ENCODE assay signal across 24 cellular contexts in the genomic region with DNA sequence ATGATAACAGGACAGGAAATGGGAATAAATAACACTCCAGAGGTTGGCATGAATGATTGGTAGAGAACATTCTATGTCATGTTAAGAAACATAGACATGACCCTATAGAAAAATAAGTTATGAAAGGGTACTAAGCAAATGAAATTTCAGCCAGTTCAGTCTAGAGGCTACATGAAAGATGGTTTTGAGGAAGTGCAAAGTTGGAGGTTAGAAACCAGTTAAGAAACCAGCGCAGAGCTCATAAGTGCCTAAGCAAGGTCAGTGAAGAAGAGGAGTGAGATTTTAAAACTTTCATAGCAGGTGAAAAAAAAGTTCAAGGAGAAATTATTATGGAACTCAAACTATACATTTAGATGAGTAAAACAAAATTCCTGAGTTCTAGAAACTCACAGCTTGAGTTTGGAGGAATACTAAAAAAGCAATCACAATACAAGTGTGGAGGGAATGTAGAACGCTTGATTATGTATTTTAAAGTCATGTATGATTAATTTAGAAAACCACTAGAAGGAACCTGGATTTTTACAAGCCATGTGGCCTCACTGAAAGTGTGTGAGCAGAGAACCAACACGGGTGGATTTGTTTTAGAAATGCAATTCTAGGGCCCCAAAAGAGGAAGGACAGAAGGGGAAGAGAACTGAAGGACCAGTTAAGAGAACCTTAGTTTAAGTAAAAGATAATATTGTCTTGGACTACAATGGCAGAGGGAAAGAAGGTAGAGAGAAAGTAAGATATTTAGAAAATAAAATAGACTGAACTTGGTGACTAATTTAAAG.
DNase-seq lines count a peak whose midpoint lies in the region; ATAC-seq and TF ChIP-seq lines count a peak whose summit lies in the region.
"Had no signal": no experiment of that assay in that cellular context is flagged by ENCODE, and none has a peak within 500 bp of the region (broad histone marks: within the 10 kb centered on the region; RNA-seq: fewer than 3 reads in every experiment).

No MANE protein-coding gene starts in this region.

- no peaks in the 10 kb centered on the region for H3K36me3 ChIP-seq in stomach
- H3K36me3 ChIP-seq: right atrium auricular region, SJCRH30, tibial nerve had no signal

- TF ChIP-seq POLR2A in stomach (IDR thresholded peaks at IDR 0.05): no peak

- no peak overlapping the region for H3K4me3 ChIP-seq in stomach
- H3K4me3 ChIP-seq: GM23338, lung, right atrium auricular region, SJCRH30, tibial nerve had no signal

- H3K27ac ChIP-seq in stomach: no peak overlapping the region
- H3K27ac ChIP-seq: C4-2B, right atrium auricular region, SJCRH30, tibial nerve had no signal

- TF ChIP-seq CTCF in stomach (IDR thresholded peaks at IDR 0.05): no peak

- intact Hi-C loops in stomach (cut with DNase I; ENCODE audit: low total_unique reads): no loop called here

- ATAC-seq in GM18498 (IDR thresholded peaks at IDR 0.05; ENCODE audit: unreplicated experiment) (peak; percentile 72), GM19397 (IDR thresholded peaks at IDR 0.05; ENCODE audit: unreplicated experiment) (peak; percentile 86), HG03066 (IDR thresholded peaks at IDR 0.05; ENCODE audit: low read depth, unreplicated experiment) (peak; percentile 83)
- ATAC-seq: GM23338; HepG2; stimulated activated effector memory CD8-positive, alpha-beta T cell treated with anti-CD3 and anti-CD28 coated beads, Interleukin-12 subunit alpha, Interleukin-12 subunit beta, amount 100 ng/mL, for 72 hours had no signal

- no peaks in the 10 kb centered on the region for H3K4me1 ChIP-seq in stomach
- H3K4me1 ChIP-seq: right atrium auricular region, SJCRH30, tibial nerve had no signal

- 65 to 76% (median 67%) methylated on average over 3 of the region's 3 CpGs for WGBS in stomach, 5 donors

- no peaks in the 10 kb centered on the region for H3K9me3 ChIP-seq in stomach
- H3K9me3 ChIP-seq: right atrium auricular region, SJCRH30, tibial nerve had no signal

- no peaks in the 10 kb centered on the region for H3K27me3 ChIP-seq in stomach
- H3K27me3 ChIP-seq: right atrium auricular region, SJCRH30, tibial nerve had no signal

- DNase-seq in NOMO-1 treated with DMSO at 0.1 percent for 48 hours (lab: John Stamatoyannopoulos, UW; ENCODE audit: unreplicated experiment) (peak; percentile 65), NCI-H187 treated with DMSO at 0.1 percent for 48 hours (lab: John Stamatoyannopoulos, UW) (no peak), hepatic stellate cell (ENCODE audit: low spot score) (no peak), stomach (no peak)
- no peak for DNase-seq in stimulated activated CD4-positive, alpha-beta T cell treated with anti-CD3 and anti-CD28 coated beads, Interleukin-4, amount 100 ng/mL, for 4 hours
- DNase-seq: ACHN; activated CD4-positive, alpha-beta T cell treated with anti-CD3 and anti-CD28 coated beads for 4 hours; cortex of kidney; MM.1S; NCI-H2029 treated with DMSO at 0.1 percent for 48 hours; NCI-H446 treated with DMSO at 0.1 percent for 48 hours; occipital lobe; SJCRH30; T-helper 9 cell had no signal

- no peak for TF ChIP-seq EP300 in stomach (IDR thresholded peaks at IDR 0.05)
